In genomic region chr9:133437753-133438531, GRCh38 we compare ENCODE assay signal across 11 cellular contexts. TPM values are rescaled to one million over a fixed set of nuclear protein-coding genes. Genes with fewer than 3 reads are reported as not detected.
A peak's percentile ranks its signal among the peaks of the same experiment; 100 is the strongest.
DNase-seq lines count a peak whose midpoint lies in the region; ATAC-seq and TF ChIP-seq lines count a peak whose summit lies in the region.
"Had no signal": no experiment of that assay in that cellular context is flagged by ENCODE, and none has a peak within 500 bp of the region (broad histone marks: within the 10 kb centered on the region; RNA-seq: fewer than 3 reads in every experiment).

No MANE protein-coding gene starts in this region.

- H3K4me1 ChIP-seq in DOHH2 (ENCODE audit: control insufficient read depth, low read length) (peaks cover 17% of the 10 kb centered on the region), Karpas-422 (ENCODE audit: low read length) (peaks cover 18% of the 10 kb centered on the region), testis (no peaks in the 10 kb centered on the region)
- H3K4me1 ChIP-seq: body of pancreas, left lung had no signal

- no peak overlapping the region for H3K9ac ChIP-seq in Karpas-422 (ENCODE audit: low read length)

- WGBS in testis, 2 donors, result 93 to 100% methylated on average over 5 to 20 of the region's 20 CpGs

- no peak overlapping the region for H3K4me2 ChIP-seq in DOHH2 (ENCODE audit: low read length)
- peak overlapping the region; percentile 19 for H3K4me2 ChIP-seq in Karpas-422 (ENCODE audit: low read depth, low read length, poor library complexity, severe bottlenecking)

- H3K27me3 Mint-ChIP-seq in natural killer cell (ENCODE audit: low read depth in 2 of 2), result no peaks in the 10 kb centered on the region

- H3K79me2 ChIP-seq in DOHH2 (ENCODE audit: control insufficient read depth, low read length), result no peaks in the 10 kb centered on the region
- H3K79me2 ChIP-seq in Karpas-422 (ENCODE audit: low read length), result no peaks in the 10 kb centered on the region

- ATAC-seq in natural killer cell, result no peak
- no peak for ATAC-seq in HG02610 (IDR thresholded peaks at IDR 0.05; ENCODE audit: unreplicated experiment)
- ATAC-seq: body of pancreas, left lung had no signal

- TF ChIP-seq POLR2A in testis (IDR thresholded peaks at IDR 0.05), result no peak

- H3K27ac Mint-ChIP-seq in natural killer cell, result no peak overlapping the region

- intact Hi-C loops in testis (cut with DNase I; ENCODE audit: low total_unique reads) (no loop called here), natural killer cell (cut with micrococcal nuclease) (no loop called here)

- peak; percentile 78 for DNase-seq in Karpas-422
- no peak for DNase-seq in fibroblast of the aortic adventitia (ENCODE audit: low read depth)
- DNase-seq in testis, result no peak
- no peak for DNase-seq in natural killer cell
- DNase-seq: activated T-cell treated with anti-CD3 and anti-CD28 coated beads, Interleukin-2, amount 50 U/mL, for 1 hour; body of pancreas; NCI-H1436; substantia nigra had no signal

- H3K27ac ChIP-seq in DOHH2 (ENCODE audit: low read depth, low read length) (no peak overlapping the region), Karpas-422 (ENCODE audit: low read length) (no peak overlapping the region), testis (no peak overlapping the region)
- H3K27ac ChIP-seq: body of pancreas, left lung had no signal

- TF ChIP-seq CTCF in DOHH2 (IDR thresholded peaks at IDR 0.05; ENCODE audit: low read depth, low read length, poor library complexity, severe bottlenecking) (peak; percentile 52), fibroblast of the aortic adventitia (IDR thresholded peaks at IDR 0.05; ENCODE audit: insufficient read depth, low read length) (peak; percentile 20), testis (IDR thresholded peaks at IDR 0.05) (no peak), natural killer cell (IDR thresholded peaks at IDR 0.05) (no peak)

- no peaks in the 10 kb centered on the region for H3K36me3 Mint-ChIP-seq in natural killer cell

- no peaks in the 10 kb centered on the region for H3K9me3 Mint-ChIP-seq in natural killer cell

- H3F3A ChIP-seq in DOHH2 (ENCODE audit: control insufficient read depth, insufficient read depth), result no peaks in the 10 kb centered on the region

- H3K36me3 ChIP-seq in DOHH2 (ENCODE audit: control insufficient read depth, low read length) (no peaks in the 10 kb centered on the region), Karpas-422 (ENCODE audit: insufficient read depth, low read length) (no peaks in the 10 kb centered on the region), testis (ENCODE audit: low read depth, missing control alignments) (no peaks in the 10 kb centered on the region)
- H3K36me3 ChIP-seq: left lung had no signal

- H3K4me1 Mint-ChIP-seq in natural killer cell, result no peaks in the 10 kb centered on the region

- H3K9me3 ChIP-seq in DOHH2 (ENCODE audit: control insufficient read depth, insufficient read depth, low read length) (no peaks in the 10 kb centered on the region), Karpas-422 (ENCODE audit: low read length) (no peaks in the 10 kb centered on the region), testis (no peaks in the 10 kb centered on the region)
- H3K9me3 ChIP-seq: body of pancreas, left lung had no signal

- H3K4me3 Mint-ChIP-seq in natural killer cell, result no peak overlapping the region

- no peak overlapping the region for H2AFZ ChIP-seq in Karpas-422 (ENCODE audit: low read length)

- H3K9me2 ChIP-seq in DOHH2 (replicated peaks; ENCODE audit: control insufficient read depth, low read length), result no peaks in the 10 kb centered on the region
- no peaks in the 10 kb centered on the region for H3K9me2 ChIP-seq in Karpas-422 (replicated peaks; ENCODE audit: insufficient read depth, low read length)

- H4K20me1 ChIP-seq in DOHH2 (ENCODE audit: control insufficient read depth, insufficient read depth, low read depth, low read length) (no peaks in the 10 kb centered on the region), Karpas-422 (ENCODE audit: insufficient read depth, low read depth, low read length) (no peaks in the 10 kb centered on the region)

- no peaks in the 10 kb centered on the region; the same call in 1 of the 2 replicates for H3K27me3 ChIP-seq in DOHH2 (ENCODE audit: control insufficient read depth, low read length)
- no peaks in the 10 kb centered on the region for H3K27me3 ChIP-seq in Karpas-422 (ENCODE audit: low read length)
- no peaks in the 10 kb centered on the region for H3K27me3 ChIP-seq in testis
- H3K27me3 ChIP-seq: body of pancreas, left lung had no signal

- H3K4me3 ChIP-seq in DOHH2 (ENCODE audit: low read length) (no peak overlapping the region), Karpas-422 (ENCODE audit: low read length) (no peak overlapping the region), fibroblast of the aortic adventitia (ENCODE audit: low read depth, low read length) (no peak overlapping the region), testis (no peak overlapping the region)
- H3K4me3 ChIP-seq: body of pancreas, left lung had no signal

RNA-seq across cellular contexts. Expression of gene ADAMTS13, which starts 15.8 kb away (rescaled TPM):
- total RNA-seq in Karpas-422 (2014; rRNA removed; shearing (Covaris generic); ENCODE audit: low replicate concordance), result 0.34 and 1.3 TPM in 2 replicates
- 1.4 and 2.1 TPM in 2 replicates for total RNA-seq in fibroblast of the aortic adventitia (ENCODE audit: low replicate concordance)
- total RNA-seq in testis, result 10 to 100 TPM; 15.4 to 21.2 TPM
- 15.6 TPM for polyA plus RNA-seq in testis (ENCODE audit: insufficient read depth, low read depth, low replicate concordance)
- total RNA-seq in natural killer cell, result 1 to 10 TPM; 2.3 to 3.0 (median 2.8) TPM

RNA-seq across cellular contexts. Expression of gene REXO4, which starts 20.1 kb away (rescaled TPM):
- 10.5 and 41.9 TPM in 2 replicates for total RNA-seq in Karpas-422 (2014; rRNA removed; shearing (Covaris generic); ENCODE audit: low replicate concordance)
- total RNA-seq in fibroblast of the aortic adventitia (ENCODE audit: low replicate concordance), result 11.7 and 73.3 TPM in 2 replicates
- 10 to 100 TPM; 31.4 to 31.5 TPM for total RNA-seq in testis
- polyA plus RNA-seq in testis (ENCODE audit: insufficient read depth, low read depth, low replicate concordance), result 36.7 TPM
- total RNA-seq in natural killer cell, result 10 to 100 TPM; 14.2 to 21.6 (median 18.8) TPM

RNA-seq across cellular contexts. Expression of gene CACFD1, which starts 21.8 kb away (rescaled TPM):
- 4.5 and 15.3 TPM in 2 replicates for total RNA-seq in Karpas-422 (2014; rRNA removed; shearing (Covaris generic); ENCODE audit: low replicate concordance)
- total RNA-seq in fibroblast of the aortic adventitia (ENCODE audit: low replicate concordance), result 4.4 and 18.0 TPM in 2 replicates
- total RNA-seq in testis, result 10 to 100 TPM; 43.3 to 47.9 TPM
- polyA plus RNA-seq in testis (ENCODE audit: insufficient read depth, low read depth, low replicate concordance), result 34.7 TPM
- total RNA-seq in natural killer cell, result 1 to 10 TPM; 4.5 to 8.3 (median 5.4) TPM

RNA-seq across cellular contexts. Expression of gene SLC2A6, which starts 41.0 kb away (rescaled TPM):
- 10.6 and 32.0 TPM in 2 replicates for total RNA-seq in Karpas-422 (2014; rRNA removed; shearing (Covaris generic); ENCODE audit: low replicate concordance)
- total RNA-seq in fibroblast of the aortic adventitia (ENCODE audit: low replicate concordance) (0.74 and 7.3 TPM in 2 replicates), testis (1 to 10 TPM; 2.6 to 3.5 TPM), natural killer cell (10 to 100 TPM in 2 of 3 donors, 1 to 10 TPM in 1; 5.0 to 20.1 (median 18.5) TPM)
- polyA plus RNA-seq in testis (ENCODE audit: insufficient read depth, low read depth, low replicate concordance), result 2.9 TPM

Comparison
In these comparisons a context has a peak if more than half of its experiments do, and no peak if none do; other contexts are left out.
1. CTCF ChIP-seq: peak in DOHH2 (single experiment) and fibroblast of the aortic adventitia (single experiment); none in testis (0 of 3) and natural killer cell (single experiment).